Comparison of ENCODE assay signal across 1 cellular context in the genomic region with DNA sequence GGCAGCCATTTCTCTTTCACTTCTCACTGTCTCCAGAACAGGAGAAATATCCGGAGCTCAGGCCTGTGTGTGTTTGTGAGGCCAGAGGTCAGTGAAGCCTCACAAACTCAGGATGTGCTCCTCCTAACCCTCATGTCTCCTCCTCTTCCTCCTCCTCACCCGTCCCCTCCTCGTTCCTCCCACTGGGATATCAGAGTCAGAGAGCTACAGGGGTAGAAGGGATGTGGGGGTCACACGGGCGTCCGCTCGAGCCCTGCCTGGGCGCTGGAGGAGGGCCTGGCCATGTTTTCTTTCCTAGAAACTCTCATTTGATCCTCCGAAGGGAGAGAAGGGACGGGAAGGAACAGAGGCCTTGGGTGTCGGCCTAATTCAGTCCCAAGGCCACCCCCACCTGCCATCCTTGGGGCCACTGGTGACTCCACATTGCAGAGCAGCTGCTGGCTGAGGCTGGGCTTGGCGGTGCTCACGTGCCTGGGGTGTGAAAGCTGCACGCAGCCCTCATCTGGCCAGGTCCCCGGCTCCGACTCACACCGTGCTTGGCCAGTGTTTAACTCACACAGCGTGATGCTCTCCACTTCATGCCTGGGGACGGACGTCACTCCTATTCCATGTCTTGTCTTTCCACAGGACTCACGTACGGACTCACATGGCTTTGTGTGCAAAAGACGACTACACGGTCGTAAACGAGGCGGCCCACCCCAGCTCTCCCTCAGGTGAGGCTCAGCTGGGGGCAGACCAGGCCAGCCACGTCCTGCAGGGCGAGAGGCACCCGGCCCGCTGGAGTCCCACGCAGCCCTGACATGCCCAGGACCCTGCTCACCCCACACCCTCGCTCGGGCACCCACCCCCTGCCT.
TF ChIP-seq lines count a peak whose summit lies in the region.

No MANE protein-coding gene starts in this region.

TF ChIP-seq in HepG2, 621 proteins besides CTCF, POLR2A, EP300 and RAD21 (continued from another document and continues in another):
- TF ChIP-seq, protein P1, sequence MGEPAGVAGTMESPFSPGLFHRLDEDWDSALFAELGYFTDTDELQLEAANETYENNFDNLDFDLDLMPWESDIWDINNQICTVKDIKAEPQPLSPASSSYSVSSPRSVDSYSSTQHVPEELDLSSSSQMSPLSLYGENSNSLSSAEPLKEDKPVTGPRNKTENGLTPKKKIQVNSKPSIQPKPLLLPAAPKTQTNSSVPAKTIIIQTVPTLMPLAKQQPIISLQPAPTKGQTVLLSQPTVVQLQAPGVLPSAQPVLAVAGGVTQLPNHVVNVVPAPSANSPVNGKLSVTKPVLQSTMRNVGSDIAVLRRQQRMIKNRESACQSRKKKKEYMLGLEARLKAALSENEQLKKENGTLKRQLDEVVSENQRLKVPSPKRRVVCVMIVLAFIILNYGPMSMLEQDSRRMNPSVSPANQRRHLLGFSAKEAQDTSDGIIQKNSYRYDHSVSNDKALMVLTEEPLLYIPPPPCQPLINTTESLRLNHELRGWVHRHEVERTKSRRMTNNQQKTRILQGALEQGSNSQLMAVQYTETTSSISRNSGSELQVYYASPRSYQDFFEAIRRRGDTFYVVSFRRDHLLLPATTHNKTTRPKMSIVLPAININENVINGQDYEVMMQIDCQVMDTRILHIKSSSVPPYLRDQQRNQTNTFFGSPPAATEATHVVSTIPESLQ (CRISPR knock-in tag; conservative IDR thresholded peaks at IDR 0.05), result no peak
- TF ChIP-seq ZFP36L1 (CRISPR knock-in tag; IDR thresholded peaks at IDR 0.05), result peak; percentile 82; the same call in 1 of the 2 replicates
- no peak for TF ChIP-seq NCOR1 (IDR thresholded peaks at IDR 0.05; ENCODE audit: borderline replicate concordance, low read length)
- TF ChIP-seq ZNF382 (CRISPR knock-in tag; IDR thresholded peaks at IDR 0.05; ENCODE audit: borderline replicate concordance), result no peak
- no peak for TF ChIP-seq YEATS2 (CRISPR knock-in tag; IDR thresholded peaks at IDR 0.05; ENCODE audit: borderline replicate concordance)
- TF ChIP-seq HNF4A (CRISPR knock-in tag; IDR thresholded peaks at IDR 0.05), result no peak
- TF ChIP-seq ZBTB25 (CRISPR knock-in tag; IDR thresholded peaks at IDR 0.05), result no peak
- 0 out of 2 replicates have a peak, but pooled peaks have one; percentile 37 for TF ChIP-seq NFAT5 (CRISPR knock-in tag; IDR thresholded peaks at IDR 0.05)
- TF ChIP-seq ZNF557 (CRISPR knock-in tag; IDR thresholded peaks at IDR 0.05), result no peak
- TF ChIP-seq, protein P2, sequence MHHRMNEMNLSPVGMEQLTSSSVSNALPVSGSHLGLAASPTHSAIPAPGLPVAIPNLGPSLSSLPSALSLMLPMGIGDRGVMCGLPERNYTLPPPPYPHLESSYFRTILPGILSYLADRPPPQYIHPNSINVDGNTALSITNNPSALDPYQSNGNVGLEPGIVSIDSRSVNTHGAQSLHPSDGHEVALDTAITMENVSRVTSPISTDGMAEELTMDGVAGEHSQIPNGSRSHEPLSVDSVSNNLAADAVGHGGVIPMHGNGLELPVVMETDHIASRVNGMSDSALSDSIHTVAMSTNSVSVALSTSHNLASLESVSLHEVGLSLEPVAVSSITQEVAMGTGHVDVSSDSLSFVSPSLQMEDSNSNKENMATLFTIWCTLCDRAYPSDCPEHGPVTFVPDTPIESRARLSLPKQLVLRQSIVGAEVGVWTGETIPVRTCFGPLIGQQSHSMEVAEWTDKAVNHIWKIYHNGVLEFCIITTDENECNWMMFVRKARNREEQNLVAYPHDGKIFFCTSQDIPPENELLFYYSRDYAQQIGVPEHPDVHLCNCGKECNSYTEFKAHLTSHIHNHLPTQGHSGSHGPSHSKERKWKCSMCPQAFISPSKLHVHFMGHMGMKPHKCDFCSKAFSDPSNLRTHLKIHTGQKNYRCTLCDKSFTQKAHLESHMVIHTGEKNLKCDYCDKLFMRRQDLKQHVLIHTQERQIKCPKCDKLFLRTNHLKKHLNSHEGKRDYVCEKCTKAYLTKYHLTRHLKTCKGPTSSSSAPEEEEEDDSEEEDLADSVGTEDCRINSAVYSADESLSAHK (CRISPR knock-in tag; IDR thresholded peaks at IDR 0.05; ENCODE audit: borderline replicate concordance), result no peak
- no peak for TF ChIP-seq ZNF788 (CRISPR knock-in tag; IDR thresholded peaks at IDR 0.05; ENCODE audit: borderline replicate concordance)
- no peak for TF ChIP-seq ZFP36L2 (CRISPR knock-in tag; IDR thresholded peaks at IDR 0.05)
- TF ChIP-seq, protein P3, sequence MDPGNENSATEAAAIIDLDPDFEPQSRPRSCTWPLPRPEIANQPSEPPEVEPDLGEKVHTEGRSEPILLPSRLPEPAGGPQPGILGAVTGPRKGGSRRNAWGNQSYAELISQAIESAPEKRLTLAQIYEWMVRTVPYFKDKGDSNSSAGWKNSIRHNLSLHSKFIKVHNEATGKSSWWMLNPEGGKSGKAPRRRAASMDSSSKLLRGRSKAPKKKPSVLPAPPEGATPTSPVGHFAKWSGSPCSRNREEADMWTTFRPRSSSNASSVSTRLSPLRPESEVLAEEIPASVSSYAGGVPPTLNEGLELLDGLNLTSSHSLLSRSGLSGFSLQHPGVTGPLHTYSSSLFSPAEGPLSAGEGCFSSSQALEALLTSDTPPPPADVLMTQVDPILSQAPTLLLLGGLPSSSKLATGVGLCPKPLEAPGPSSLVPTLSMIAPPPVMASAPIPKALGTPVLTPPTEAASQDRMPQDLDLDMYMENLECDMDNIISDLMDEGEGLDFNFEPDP (CRISPR knock-in tag; conservative IDR thresholded peaks at IDR 0.05), result no peak
- TF ChIP-seq ZNF605 (CRISPR knock-in tag; IDR thresholded peaks at IDR 0.05), result 0 out of 2 replicates have a peak, but pooled peaks have one; percentile 54
- TF ChIP-seq RFX5 (IDR thresholded peaks at IDR 0.05; ENCODE audit: low read depth, low read length), result no peak
- TF ChIP-seq POLR2AphosphoS2 (IDR thresholded peaks at IDR 0.05; ENCODE audit: low read depth, low read length), result no peak
- TF ChIP-seq NFYB (CRISPR knock-in tag; IDR thresholded peaks at IDR 0.05), result no peak
- no peak for TF ChIP-seq GATA4 (IDR thresholded peaks at IDR 0.05; ENCODE audit: borderline replicate concordance, low read depth)
- peak; percentile 10 for TF ChIP-seq YY1 (IDR thresholded peaks at IDR 0.05; ENCODE audit: insufficient read depth, insufficient replicate concordance, low read depth, low read length)
- peak; percentile 38; the same call in 1 of the 2 replicates for TF ChIP-seq ZSCAN25 (CRISPR knock-in tag; IDR thresholded peaks at IDR 0.05)
- no peak for TF ChIP-seq ZBTB14 (CRISPR knock-in tag; IDR thresholded peaks at IDR 0.05)
- peak; percentile 47 for TF ChIP-seq MED8 (CRISPR knock-in tag; IDR thresholded peaks at IDR 0.05; ENCODE audit: insufficient replicate concordance)
- TF ChIP-seq MTA1 (CRISPR knock-in tag; IDR thresholded peaks at IDR 0.05; ENCODE audit: borderline replicate concordance), result no peak; the same call in 1 of the 2 replicates
- TF ChIP-seq PCBP1 (IDR thresholded peaks at IDR 0.05; ENCODE audit: borderline replicate concordance, low read depth, low read length), result no peak
- no peak for TF ChIP-seq FOXK2 (IDR thresholded peaks at IDR 0.05)
- TF ChIP-seq, protein P4, sequence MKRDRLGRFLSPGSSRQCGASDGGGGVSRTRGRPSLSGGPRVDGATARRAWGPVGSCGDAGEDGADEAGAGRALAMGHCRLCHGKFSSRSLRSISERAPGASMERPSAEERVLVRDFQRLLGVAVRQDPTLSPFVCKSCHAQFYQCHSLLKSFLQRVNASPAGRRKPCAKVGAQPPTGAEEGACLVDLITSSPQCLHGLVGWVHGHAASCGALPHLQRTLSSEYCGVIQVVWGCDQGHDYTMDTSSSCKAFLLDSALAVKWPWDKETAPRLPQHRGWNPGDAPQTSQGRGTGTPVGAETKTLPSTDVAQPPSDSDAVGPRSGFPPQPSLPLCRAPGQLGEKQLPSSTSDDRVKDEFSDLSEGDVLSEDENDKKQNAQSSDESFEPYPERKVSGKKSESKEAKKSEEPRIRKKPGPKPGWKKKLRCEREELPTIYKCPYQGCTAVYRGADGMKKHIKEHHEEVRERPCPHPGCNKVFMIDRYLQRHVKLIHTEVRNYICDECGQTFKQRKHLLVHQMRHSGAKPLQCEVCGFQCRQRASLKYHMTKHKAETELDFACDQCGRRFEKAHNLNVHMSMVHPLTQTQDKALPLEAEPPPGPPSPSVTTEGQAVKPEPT (CRISPR knock-in tag; IDR thresholded peaks at IDR 0.05; ENCODE audit: low read depth), result no peak
- peak; percentile 97 for TF ChIP-seq ZNF263 (CRISPR knock-in tag; IDR thresholded peaks at IDR 0.05)
- no peak for TF ChIP-seq ZNF44 (CRISPR knock-in tag; IDR thresholded peaks at IDR 0.05)
- TF ChIP-seq ELF4 (CRISPR knock-in tag; IDR thresholded peaks at IDR 0.05; ENCODE audit: borderline replicate concordance), result no peak
- TF ChIP-seq HNF1A (IDR thresholded peaks at IDR 0.05; ENCODE audit: low read depth), result no peak
- TF ChIP-seq HNF1A (CRISPR knock-in tag; IDR thresholded peaks at IDR 0.05; ENCODE audit: borderline replicate concordance), result no peak
- no peak for TF ChIP-seq HNRNPLL (IDR thresholded peaks at IDR 0.05; ENCODE audit: low read depth, low read length, poor library complexity, severe bottlenecking)
- TF ChIP-seq ZSCAN29 (CRISPR knock-in tag; conservative IDR thresholded peaks at IDR 0.05), result peak; percentile 37; the same call in 1 of the 2 replicates
- TF ChIP-seq TGIF2 (CRISPR knock-in tag; IDR thresholded peaks at IDR 0.05), result no peak; the same call in 1 of the 2 replicates
- no peak for TF ChIP-seq ZNF253 (CRISPR knock-in tag; IDR thresholded peaks at IDR 0.05; ENCODE audit: borderline replicate concordance)
- no peak for TF ChIP-seq HNRNPH1 (optimal IDR thresholded peaks at IDR 0.05; ENCODE audit: low read depth, low read length)
